Comparison of ENCODE assay signal across 8 cellular contexts in the genomic region with DNA sequence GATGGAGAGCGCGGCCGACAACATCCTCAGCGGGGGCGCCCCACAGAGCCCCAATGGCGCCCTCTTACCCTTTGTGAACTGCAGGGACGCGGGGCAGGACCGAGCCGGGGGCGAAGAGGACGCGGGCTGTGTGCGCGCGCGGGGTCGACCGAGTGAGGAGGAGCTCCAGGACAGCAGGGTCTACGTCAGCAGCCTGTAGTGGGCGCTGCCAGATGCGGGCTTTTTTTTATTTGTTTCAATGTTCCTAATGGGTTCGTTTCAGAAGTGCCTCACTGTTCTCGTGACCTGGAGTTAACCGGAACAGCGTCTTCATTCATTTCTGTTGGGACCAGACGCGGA.
DNase-seq lines count a peak whose midpoint lies in the region; ATAC-seq and TF ChIP-seq lines count a peak whose summit lies in the region.

No MANE protein-coding gene starts in this region.

- in situ Hi-C loops in HAP-1 (cut with MboI; ENCODE audit: low sequenced_read_pairs), result no loop called here

- H3K27ac ChIP-seq in CD8-positive, alpha-beta memory T cell (ENCODE audit: low read depth, low read length), result peak overlapping the region; percentile 65
- H3K27ac ChIP-seq in Peyer's patch (peak overlapping the region in 3 of 4 donors; percentile 61 to 79 (median 71)), lower lobe of right lung (peak overlapping the region; percentile 31)

- no peaks in the 10 kb centered on the region for H3K27me3 ChIP-seq in CD8-positive, alpha-beta memory T cell (ENCODE audit: insufficient read depth, low read length, poor library complexity, severe bottlenecking)
- peaks cover 4% of the 10 kb centered on the region; the same call in 1 of the 2 replicates for H3K27me3 ChIP-seq in HAP-1 (ENCODE audit: low read depth)
- H3K27me3 ChIP-seq in Peyer's patch, result no peaks in the 10 kb centered on the region
- peaks cover 26% of the 10 kb centered on the region for H3K27me3 ChIP-seq in lower lobe of right lung (ENCODE audit: low read depth)

- POLR2A ChIA-PET in CD8-positive, alpha-beta memory T cell (lab: Charles Lee), result interaction anchor here (1.0 to 1.7 kb wide), 4 partner anchors 8 to 186 kb away, joined by 3 to 18 read pairs (median 8); a partner anchor contains a TSS
- POLR2A ChIA-PET in activated naive CD8-positive, alpha-beta T cell treated with anti-CD3 and anti-CD28 coated beads, Interleukin-2, amount 10 ng/mL, durations not matched to agents 7 days and 5 days (lab: Charles Lee), result interaction anchor here (0.6 to 3.7 kb wide), 12 partner anchors 8 to 334 kb away, joined by 3 to 31 read pairs (median 6); a partner anchor contains a TSS

- intact Hi-C loops in lower lobe of right lung (cut with DNase I), result no loop called here

- peak overlapping the region; percentile 89 to 98 (median 94) for H3K4me3 Mint-ChIP-seq in CD8-positive, alpha-beta memory T cell
- peak overlapping the region; percentile 82 for H3K4me3 Mint-ChIP-seq in activated naive CD8-positive, alpha-beta T cell treated with anti-CD3 and anti-CD28 coated beads, Interleukin-2, amount 10 ng/mL, durations not matched to agents 7 days and 5 days

- peaks cover 0 to 16% (median 0%) of the 10 kb centered on the region in 3 donors for H3K36me3 Mint-ChIP-seq in CD8-positive, alpha-beta memory T cell
- H3K36me3 Mint-ChIP-seq in activated naive CD8-positive, alpha-beta T cell treated with anti-CD3 and anti-CD28 coated beads, Interleukin-2, amount 10 ng/mL, durations not matched to agents 7 days and 5 days, result peaks cover 3% of the 10 kb centered on the region

- H3K4me1 Mint-ChIP-seq in CD8-positive, alpha-beta memory T cell, result peaks cover 42 to 55% (median 52%) of the 10 kb centered on the region in 3 donors
- peaks cover 28% of the 10 kb centered on the region for H3K4me1 Mint-ChIP-seq in activated naive CD8-positive, alpha-beta T cell treated with anti-CD3 and anti-CD28 coated beads, Interleukin-2, amount 10 ng/mL, durations not matched to agents 7 days and 5 days

- no peaks in the 10 kb centered on the region for H3K9me3 Mint-ChIP-seq in CD8-positive, alpha-beta memory T cell
- H3K9me3 Mint-ChIP-seq in activated naive CD8-positive, alpha-beta T cell treated with anti-CD3 and anti-CD28 coated beads, Interleukin-2, amount 10 ng/mL, durations not matched to agents 7 days and 5 days, result no peaks in the 10 kb centered on the region

- no peak for TF ChIP-seq POLR2A in Peyer's patch (IDR thresholded peaks at IDR 0.05)

- DNase-seq in CD8-positive, alpha-beta memory T cell, result peak; percentile 43 to 79 (median 64)
- peak; percentile 47 to 69 for DNase-seq in HAP-1 (ENCODE audit: low spot score in 2 of 2)
- DNase-seq in Peyer's patch, result peak; percentile 49 to 77 (median 56)
- DNase-seq in activated naive CD8-positive, alpha-beta T cell treated with anti-CD3 and anti-CD28 coated beads, Interleukin-2, amount 10 ng/mL, durations not matched to agents 7 days and 5 days, result peak; percentile 74
- peak; percentile 49 for DNase-seq in lower lobe of right lung
- DNase-seq in stimulated activated CD8-positive, alpha-beta memory T cell treated with anti-CD3 and anti-CD28 coated beads, Interleukin-7, amount 100 ng/mL, for 4 hours (ENCODE audit: low read depth in 2 of 2), result peak; percentile 38 to 61
- DNase-seq in amygdala (lab: John Stamatoyannopoulos, UW), result no peak
- DNase-seq in NCI-H128 (lab: John Stamatoyannopoulos, UW; ENCODE audit: unreplicated experiment), result no peak

- no peaks in the 10 kb centered on the region for H3K9me3 ChIP-seq in CD8-positive, alpha-beta memory T cell (ENCODE audit: low read length)
- H3K9me3 ChIP-seq in HAP-1, result no peaks in the 10 kb centered on the region
- H3K9me3 ChIP-seq in Peyer's patch, result no peaks in the 10 kb centered on the region
- no peaks in the 10 kb centered on the region for H3K9me3 ChIP-seq in lower lobe of right lung

- H3K4me3 ChIP-seq in CD8-positive, alpha-beta memory T cell (ENCODE audit: low read length), result peak overlapping the region; percentile 63
- peak overlapping the region; percentile 37 for H3K4me3 ChIP-seq in HAP-1
- peak overlapping the region; percentile 45 to 63 (median 54) for H3K4me3 ChIP-seq in Peyer's patch
- H3K4me3 ChIP-seq in lower lobe of right lung, result peak overlapping the region; percentile 49

- H3K27ac Mint-ChIP-seq in CD8-positive, alpha-beta memory T cell, result peak overlapping the region; percentile 86 to 99 (median 94)
- peak overlapping the region; percentile 93 for H3K27ac Mint-ChIP-seq in activated naive CD8-positive, alpha-beta T cell treated with anti-CD3 and anti-CD28 coated beads, Interleukin-2, amount 10 ng/mL, durations not matched to agents 7 days and 5 days

- CTCF ChIA-PET in CD8-positive, alpha-beta memory T cell (lab: Charles Lee), result interaction anchor here (0.9 to 3.3 kb wide), 12 partner anchors 8 to 185 kb away, joined by 3 to 20 read pairs (median 4); a partner anchor contains a TSS

- H3K27me3 Mint-ChIP-seq in CD8-positive, alpha-beta memory T cell, result peaks cover 7 to 10% of the 10 kb centered on the region in 2 donors
- H3K27me3 Mint-ChIP-seq in activated naive CD8-positive, alpha-beta T cell treated with anti-CD3 and anti-CD28 coated beads, Interleukin-2, amount 10 ng/mL, durations not matched to agents 7 days and 5 days, result peaks cover 8% of the 10 kb centered on the region

- peaks cover 26% of the 10 kb centered on the region for H3K4me1 ChIP-seq in CD8-positive, alpha-beta memory T cell (ENCODE audit: insufficient read depth, low read length)
- H3K4me1 ChIP-seq in HAP-1, result 0 out of 2 replicates have a peak, but pooled peaks cover 4% of the 10 kb centered on the region
- H3K4me1 ChIP-seq in Peyer's patch, result peaks cover 0 to 7% (median 0%) of the 10 kb centered on the region in 4 donors
- H3K4me1 ChIP-seq in lower lobe of right lung, result peaks cover 4% of the 10 kb centered on the region

- no peaks in the 10 kb centered on the region for H3K36me3 ChIP-seq in CD8-positive, alpha-beta memory T cell (ENCODE audit: insufficient read depth, low read length)
- H3K36me3 ChIP-seq in HAP-1 (replicated peaks) (no peaks in the 10 kb centered on the region), Peyer's patch (no peaks in the 10 kb centered on the region), lower lobe of right lung (peaks cover 3% of the 10 kb centered on the region)

- ATAC-seq in activated naive CD8-positive, alpha-beta T cell treated with anti-CD3 and anti-CD28 coated beads, Interleukin-2, amount 10 ng/mL, durations not matched to agents 7 days and 5 days (ENCODE audit: low read depth), result peak; percentile 78
- ATAC-seq in lower lobe of right lung, result peak; percentile 40 to 54

- TF ChIP-seq CTCF in Peyer's patch (IDR thresholded peaks at IDR 0.05) (peak in 2 of 6 experiments; percentile 9 to 18), lower lobe of right lung (IDR thresholded peaks at IDR 0.05) (no peak)

Comparison
In these comparisons a context has a peak if more than half of its experiments do, and no peak if none do; other contexts are left out.
1. DNase-seq: peak in CD8-positive, alpha-beta memory T cell (5 of 5), HAP-1 (2 of 2), Peyer's patch (3 of 3), activated naive CD8-positive, alpha-beta T cell treated with anti-CD3 and anti-CD28 coated beads, Interleukin-2, amount 10 ng/mL, durations not matched to agents 7 days and 5 days (single experiment), lower lobe of right lung (single experiment) and stimulated activated CD8-positive, alpha-beta memory T cell treated with anti-CD3 and anti-CD28 coated beads, Interleukin-7, amount 100 ng/mL, for 4 hours (2 of 2); none in amygdala (0 of 56) and NCI-H128 (single experiment).
2. Peak in every context shown above with its lines, with median percentiles within 50 percentile points of each other: H3K27ac ChIP-seq and H3K4me3 ChIP-seq.